In the genomic region with DNA sequence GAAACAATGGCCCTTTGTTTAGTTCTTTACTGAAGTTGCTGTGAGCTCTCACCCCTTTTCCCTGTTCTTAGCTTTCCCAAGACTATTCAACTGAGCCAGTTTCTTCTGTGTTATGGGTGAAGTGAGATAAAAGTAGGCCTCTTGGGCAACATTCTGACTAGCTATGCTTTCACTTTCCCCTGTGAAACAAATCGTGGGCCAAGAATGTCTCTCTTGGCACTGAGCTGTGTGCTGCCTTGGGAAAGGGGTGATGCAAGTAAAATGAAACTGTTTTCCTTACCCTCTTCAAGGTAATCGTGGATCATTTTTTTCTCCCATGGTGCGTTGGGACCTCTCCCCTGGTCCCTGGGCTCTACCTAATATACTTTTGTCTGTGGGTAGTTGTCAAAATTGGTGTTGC, we compare ENCODE assay signal across 2 cellular contexts.
TF ChIP-seq lines count a peak whose summit lies in the region.

No MANE protein-coding gene starts in this region.

TF ChIP-seq in A549, 52 proteins besides CTCF, POLR2A, EP300 and RAD21 (continued from another document):
- TF ChIP-seq, protein P1, sequence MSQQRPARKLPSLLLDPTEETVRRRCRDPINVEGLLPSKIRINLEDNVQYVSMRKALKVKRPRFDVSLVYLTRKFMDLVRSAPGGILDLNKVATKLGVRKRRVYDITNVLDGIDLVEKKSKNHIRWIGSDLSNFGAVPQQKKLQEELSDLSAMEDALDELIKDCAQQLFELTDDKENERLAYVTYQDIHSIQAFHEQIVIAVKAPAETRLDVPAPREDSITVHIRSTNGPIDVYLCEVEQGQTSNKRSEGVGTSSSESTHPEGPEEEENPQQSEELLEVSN (IDR thresholded peaks at IDR 0.05; ENCODE audit: borderline replicate concordance, low read depth) = no peak
- TF ChIP-seq TFCP2L1 (CRISPR knock-in tag; IDR thresholded peaks at IDR 0.05) (no peak), FOSL2 (IDR thresholded peaks at IDR 0.05) (no peak), FOSL2 (CRISPR knock-in tag; IDR thresholded peaks at IDR 0.05) (no peak)

TF ChIP-seq in IMR-90, 13 proteins besides CTCF, POLR2A, EP300 and RAD21 (continued from another document):
- TF ChIP-seq, protein P2, sequence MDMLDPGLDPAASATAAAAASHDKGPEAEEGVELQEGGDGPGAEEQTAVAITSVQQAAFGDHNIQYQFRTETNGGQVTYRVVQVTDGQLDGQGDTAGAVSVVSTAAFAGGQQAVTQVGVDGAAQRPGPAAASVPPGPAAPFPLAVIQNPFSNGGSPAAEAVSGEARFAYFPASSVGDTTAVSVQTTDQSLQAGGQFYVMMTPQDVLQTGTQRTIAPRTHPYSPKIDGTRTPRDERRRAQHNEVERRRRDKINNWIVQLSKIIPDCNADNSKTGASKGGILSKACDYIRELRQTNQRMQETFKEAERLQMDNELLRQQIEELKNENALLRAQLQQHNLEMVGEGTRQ (IDR thresholded peaks at IDR 0.05; ENCODE audit: low read depth, low read length) = no peak
- TF ChIP-seq MXI1 (IDR thresholded peaks at IDR 0.05; ENCODE audit: borderline replicate concordance, low read depth, low read length) (no peak), MAFK (IDR thresholded peaks at IDR 0.05; ENCODE audit: low read depth, low read length) (no peak), RCOR1 (IDR thresholded peaks at IDR 0.05; ENCODE audit: insufficient replicate concordance, low read length) (no peak), MAZ (IDR thresholded peaks at IDR 0.05; ENCODE audit: borderline replicate concordance, low read depth, low read length) (no peak)
